25 cellular contexts compared by ENCODE assay signal in the genomic region with DNA sequence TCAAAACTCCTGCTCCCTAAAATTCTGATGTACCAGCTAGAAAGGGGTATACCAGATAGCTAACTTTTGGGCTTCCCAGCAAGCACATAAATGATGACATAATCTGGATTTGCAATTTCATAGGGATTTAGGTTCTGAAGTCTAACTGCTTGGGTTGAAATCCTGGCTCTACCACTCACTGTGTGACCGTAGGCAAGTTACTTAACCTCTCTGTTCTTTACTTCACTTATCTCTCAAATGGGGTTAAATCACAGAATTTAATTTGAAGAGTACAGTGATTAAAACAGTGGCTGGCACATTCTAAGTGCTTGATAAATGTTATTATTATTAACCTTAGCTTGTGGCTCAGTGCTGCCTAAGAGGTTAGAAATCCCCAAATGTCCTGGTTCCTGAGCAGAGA. TPM values are rescaled to one million over a fixed set of nuclear protein-coding genes. Genes with fewer than 3 reads are reported as not detected.
DNase-seq lines count a peak whose midpoint lies in the region; ATAC-seq, FAIRE-seq and TF ChIP-seq lines count a peak whose summit lies in the region.
"Had no signal": no experiment of that assay in that cellular context is flagged by ENCODE, and none has a peak within 500 bp of the region (broad histone marks: within the 10 kb centered on the region; RNA-seq: fewer than 3 reads in every experiment).

No MANE protein-coding gene starts in this region.

- no peak overlapping the region for H4K8ac ChIP-seq in neuronal stem cell (ENCODE audit: low read depth, low read length)

- H3K4me1 Mint-ChIP-seq in GM23338 (peaks cover 3% of the 10 kb centered on the region), nephron progenitor cell (peaks cover 90% of the 10 kb centered on the region)
- no peaks in the 10 kb centered on the region for H3K4me1 Mint-ChIP-seq in CD4-positive, alpha-beta T cell (ENCODE audit: low read depth)
- H3K4me1 Mint-ChIP-seq: CD14-positive monocyte; CD4-positive, alpha-beta memory T cell had no signal

- no peak overlapping the region for H3K4me3 ChIP-seq in GM23338
- no peak overlapping the region for H3K4me3 ChIP-seq in K562
- H3K4me3 ChIP-seq in neuronal stem cell (ENCODE audit: low read length in 2 of 2) = no peak overlapping the region
- H3K4me3 ChIP-seq: A549; BLaER1 treated with 17β-estradiol and CSF1 and Interleukin-3, amounts not matched to agents 10 nM and 100 nM; GM23248; HAP-1 had no signal

- no peak overlapping the region for H2AK5ac ChIP-seq in neuronal stem cell (ENCODE audit: low read depth, low read length)

- no peaks in the 10 kb centered on the region for H3F3A ChIP-seq in GM23338 (replicated peaks; ENCODE audit: low read depth)

- H3K27me3 ChIP-seq in GM23338 (ENCODE audit: insufficient read depth) (no peaks in the 10 kb centered on the region), K562 (ENCODE audit: control insufficient read depth in 2 of 2, insufficient read depth in 2 of 2, low read length in 2 of 2) (peaks cover 0 to 16% of the 10 kb centered on the region in 2 experiments; a peak in 2 of 5 replicates), neuronal stem cell (ENCODE audit: control insufficient read depth in 3 of 3, insufficient read depth in 3 of 3, low read depth in 1 of 3, low read length in 3 of 3) (no peaks in the 10 kb centered on the region)
- H3K27me3 ChIP-seq in CD4-positive, alpha-beta T cell (ENCODE audit: control insufficient read depth, insufficient read depth, low read length) = peaks cover 9% of the 10 kb centered on the region
- H3K27me3 ChIP-seq: BE2C; BLaER1 treated with 17β-estradiol and CSF1 and Interleukin-3, amounts not matched to agents 10 nM and 100 nM had no signal

- H3K36me3 Mint-ChIP-seq in GM23338 (ENCODE audit: low read depth) (no peaks in the 10 kb centered on the region), nephron progenitor cell (ENCODE audit: low read depth) (no peaks in the 10 kb centered on the region)
- no peaks in the 10 kb centered on the region for H3K36me3 Mint-ChIP-seq in CD4-positive, alpha-beta T cell (ENCODE audit: low read depth)
- H3K36me3 Mint-ChIP-seq: CD14-positive monocyte; CD4-positive, alpha-beta memory T cell had no signal

- no peak overlapping the region for H3K27ac ChIP-seq in GM23338 (ENCODE audit: low read depth)
- no peak overlapping the region for H3K27ac ChIP-seq in K562 (ENCODE audit: extremely low read depth, low read depth, low read length)
- H3K27ac ChIP-seq in neuronal stem cell (replicated peaks; ENCODE audit: low read length) = peak overlapping the region; percentile 68
- H3K27ac ChIP-seq in CD4-positive, alpha-beta T cell (ENCODE audit: low read depth, low read length) = no peak overlapping the region
- H3K27ac ChIP-seq: A549; BLaER1 treated with 17β-estradiol and CSF1 and Interleukin-3, amounts not matched to agents 10 nM and 100 nM; GM23248 had no signal

- in situ Hi-C loops in K562 (cut with MboI) = no loop called here

- H3K79me2 ChIP-seq in GM23338 (replicated peaks; ENCODE audit: insufficient read depth) = no peaks in the 10 kb centered on the region
- no peaks in the 10 kb centered on the region for H3K79me2 ChIP-seq in K562 (ENCODE audit: control insufficient read depth, insufficient read depth, low read length)

- H3K9ac ChIP-seq in K562 (ENCODE audit: insufficient read depth in 1 of 2, low read depth in 2 of 2, low read length in 2 of 2) (no peak overlapping the region), neuronal stem cell (ENCODE audit: low read depth, low read length, poor library complexity) (no peak overlapping the region)
- H3K9ac ChIP-seq: BLaER1 treated with 17β-estradiol and CSF1 and Interleukin-3, amounts not matched to agents 10 nM and 100 nM; GM23248 had no signal

- FAIRE-seq in K562 (lab: Jason Lieb, UNC) = no peak
- FAIRE-seq: A549, G401.6, GM12892, GM19239, H54 had no signal

- 0% methylated on average over 1 of the region's 1 CpG for whole genome bisulfite sequencing in K562 (ENCODE audit: insufficient coverage, low coverage, missing lambda C conversion rate)
- no CpG with 5 or more reads among the region's 1 CpG for WGBS in neuronal stem cell (ENCODE audit: extremely low coverage in 2 of 2, insufficient read length in 2 of 2, insufficient replicate concordance in 1 of 2), 2 donors

- no TSS peak for BruUV-seq in K562 (replicated peaks; lab: Mats Ljungman, UMichigan)

- no peak overlapping the region for H2BK12ac ChIP-seq in neuronal stem cell (ENCODE audit: low read length)

- peaks cover 3% of the 10 kb centered on the region for H3K27me3 Mint-ChIP-seq in GM23338 (ENCODE audit: insufficient read depth, low read depth, poor library complexity)
- peaks cover 7% of the 10 kb centered on the region for H3K27me3 Mint-ChIP-seq in nephron progenitor cell (ENCODE audit: low read depth, poor library complexity)
- peaks cover 39% of the 10 kb centered on the region for H3K27me3 Mint-ChIP-seq in CD4-positive, alpha-beta T cell

- H3K18ac ChIP-seq in neuronal stem cell (ENCODE audit: low read length) = no peak overlapping the region

- ATAC-seq in GM23338 (no peak), K562 (no peak), left cardiac atrium (no peak)
- no peak for ATAC-seq in CD4-positive, alpha-beta T cell (ENCODE audit: poor library complexity)

- no peaks in the 10 kb centered on the region for H3K9me1 ChIP-seq in K562 (ENCODE audit: control insufficient read depth, insufficient read depth, low read length)

- no peak overlapping the region for H2BK15ac ChIP-seq in neuronal stem cell (ENCODE audit: low read length)

- TF ChIP-seq CTCF in GM23338 (conservative IDR thresholded peaks at IDR 0.05; ENCODE audit: low read depth in 2 of 2) = no peak
- TF ChIP-seq CTCF in K562 (IDR thresholded peaks at IDR 0.05 in 2 of 3, conservative IDR thresholded peaks at IDR 0.05 in 1 of 3; ENCODE audit: insufficient read depth in 2 of 3, low read depth in 1 of 3, low read length in 3 of 3) = no peak
- no peak for TF ChIP-seq CTCF in nephron progenitor cell (IDR thresholded peaks at IDR 0.05)
- TF ChIP-seq CTCF in CD4-positive, alpha-beta T cell (IDR thresholded peaks at IDR 0.05) = no peak

- intact Hi-C loops in K562 (cut with micrococcal nuclease) (no loop called here), left cardiac atrium (cut with DNase I) (no loop called here)
- intact Hi-C loops in CD4-positive, alpha-beta T cell (cut with DNase I, micrococcal nuclease) = no loop called here

- H4K20me1 ChIP-seq in GM23338 (replicated peaks; ENCODE audit: insufficient read depth) (no peaks in the 10 kb centered on the region), K562 (replicated peaks; ENCODE audit: control insufficient read depth, insufficient read depth, low read length) (0 out of 2 replicates have a peak, but pooled peaks cover 3% of the 10 kb centered on the region)
- H4K20me1 ChIP-seq: BLaER1 treated with 17β-estradiol and CSF1 and Interleukin-3, amounts not matched to agents 10 nM and 100 nM had no signal

- no peak overlapping the region for H3K23ac ChIP-seq in neuronal stem cell (ENCODE audit: low read depth, low read length, poor library complexity)

- peaks cover 7% of the 10 kb centered on the region; the same call in 1 of the 2 replicates for H3K4me1 ChIP-seq in GM23338 (ENCODE audit: insufficient read depth)
- no peaks in the 10 kb centered on the region; a peak in 1 of 5 replicates for H3K4me1 ChIP-seq in K562 (replicated peaks in 1 of 2; ENCODE audit: control insufficient read depth in 2 of 2, insufficient read depth in 2 of 2, low read length in 2 of 2)
- H3K4me1 ChIP-seq in neuronal stem cell (ENCODE audit: control insufficient read depth in 2 of 2, insufficient read depth in 1 of 2, low read depth in 1 of 2, low read length in 2 of 2) = peaks cover 26 to 32% of the 10 kb centered on the region in 2 donors
- H3K4me1 ChIP-seq: A549; BE2C; BLaER1 treated with 17β-estradiol and CSF1 and Interleukin-3, amounts not matched to agents 10 nM and 100 nM; HAP-1 had no signal

- H3K4ac ChIP-seq in neuronal stem cell (ENCODE audit: low read length) = no peak overlapping the region

- no peak overlapping the region for H2BK120ac ChIP-seq in neuronal stem cell (ENCODE audit: low read depth, low read length)

- H3K27ac Mint-ChIP-seq in GM23338 (no peak overlapping the region), nephron progenitor cell (peak overlapping the region; percentile 97)
- H3K27ac Mint-ChIP-seq in CD4-positive, alpha-beta T cell = no peak overlapping the region
- H3K27ac Mint-ChIP-seq: CD4-positive, alpha-beta memory T cell had no signal

- H3K4me2 ChIP-seq in GM23338 = no peak overlapping the region
- H3K4me2 ChIP-seq in K562 (ENCODE audit: insufficient read depth, low read length) = no peak overlapping the region
- H3K4me2 ChIP-seq in neuronal stem cell (ENCODE audit: insufficient read depth, low read length, poor library complexity, severe bottlenecking) = peak overlapping the region; percentile 21
- H3K4me2 ChIP-seq: A549; BLaER1 treated with 17β-estradiol and CSF1 and Interleukin-3, amounts not matched to agents 10 nM and 100 nM had no signal

- CTCF ChIA-PET in K562 (lab: Yijun Ruan, JAX; ENCODE audit: low intra/inter-chr PET ratio) = no interaction called here
- CTCF ChIA-PET in CD4-positive, alpha-beta T cell (lab: Charles Lee) = no interaction called here

- DNase-seq in GM23338 (ENCODE audit: low spot score) (no peak), K562 (ENCODE audit: extremely low read depth in 1 of 4, low spot score in 3 of 4) (no peak), nephron progenitor cell (no peak), neuronal stem cell (ENCODE audit: low spot score) (no peak), DMS114 treated with DMSO at 0.1 percent for 48 hours (lab: John Stamatoyannopoulos, UW; ENCODE audit: unreplicated experiment) (no peak), left cardiac atrium (no peak)
- no peak for DNase-seq in CD4-positive, alpha-beta T cell
- DNase-seq: 8988T; ACHN; AML-193; BE2C; Calu3; CD4-positive, alpha-beta memory T cell; COR-L47; DMS153; DND-41; GM23248 had no signal

- no peak for TF ChIP-seq RAD21 in K562 (CRISPR knock-in tag; conservative IDR thresholded peaks at IDR 0.05 in 1 of 2, IDR thresholded peaks at IDR 0.05 in 1 of 2)

- H2AFZ ChIP-seq in GM23338 (peak overlapping the region; percentile 74), K562 (ENCODE audit: low read depth, low read length) (no peak overlapping the region), neuronal stem cell (ENCODE audit: low read length) (no peak overlapping the region)
- H2AFZ ChIP-seq: GM23248 had no signal

- no peaks in the 10 kb centered on the region for H3K79me1 ChIP-seq in neuronal stem cell (ENCODE audit: low read depth, low read length)

- H3K36me3 ChIP-seq in GM23338 (ENCODE audit: insufficient read depth) (no peaks in the 10 kb centered on the region), K562 (ENCODE audit: control insufficient read depth, insufficient read depth, low read length) (no peaks in the 10 kb centered on the region), neuronal stem cell (replicated peaks in 1 of 2; ENCODE audit: control insufficient read depth in 2 of 2, insufficient read depth in 2 of 2, low read length in 2 of 2) (no peaks in the 10 kb centered on the region)
- H3K36me3 ChIP-seq: BE2C; BLaER1 treated with 17β-estradiol and CSF1 and Interleukin-3, amounts not matched to agents 10 nM and 100 nM; HAP-1 had no signal

- H3K9me3 Mint-ChIP-seq in GM23338 (no peaks in the 10 kb centered on the region), nephron progenitor cell (no peaks in the 10 kb centered on the region)
- no peaks in the 10 kb centered on the region for H3K9me3 Mint-ChIP-seq in CD4-positive, alpha-beta T cell
- H3K9me3 Mint-ChIP-seq: CD14-positive monocyte had no signal

- no peak overlapping the region for H3K4me3 Mint-ChIP-seq in GM23338
- H3K4me3 Mint-ChIP-seq in nephron progenitor cell = no peak overlapping the region
- H3K4me3 Mint-ChIP-seq in CD4-positive, alpha-beta T cell = no peak overlapping the region
- H3K4me3 Mint-ChIP-seq: CD14-positive monocyte; CD4-positive, alpha-beta memory T cell had no signal

- TF ChIP-seq POLR2A in K562 (conservative IDR thresholded peaks at IDR 0.05) = no peak

- no peaks in the 10 kb centered on the region for H3K9me3 ChIP-seq in K562 (replicated peaks; ENCODE audit: control insufficient read depth, insufficient read depth, low read depth, low read length)
- no peaks in the 10 kb centered on the region for H3K9me3 ChIP-seq in neuronal stem cell (replicated peaks in 1 of 2; ENCODE audit: control insufficient read depth in 2 of 2, insufficient read depth in 1 of 2, low read depth in 1 of 2, low read length in 2 of 2)
- no peaks in the 10 kb centered on the region for H3K9me3 ChIP-seq in CD4-positive, alpha-beta T cell (ENCODE audit: control insufficient read depth, low read length)
- H3K9me3 ChIP-seq: A549; BE2C; BLaER1 treated with 17β-estradiol and CSF1 and Interleukin-3, amounts not matched to agents 10 nM and 100 nM; HAP-1 had no signal

- no peak for TF ChIP-seq EP300 in K562 (IDR thresholded peaks at IDR 0.05; ENCODE audit: low read length)

- H2BK5ac ChIP-seq in neuronal stem cell (ENCODE audit: low read length) = no peak overlapping the region

- no peaks in the 10 kb centered on the region for H3K9me2 ChIP-seq in GM23338 (ENCODE audit: insufficient read depth)

- H3K14ac ChIP-seq in neuronal stem cell (ENCODE audit: low read length) = no peak overlapping the region

- POLR2A ChIA-PET in K562 (lab: Yijun Ruan, JAX) = no interaction called here
- POLR2A ChIA-PET in CD4-positive, alpha-beta T cell (lab: Charles Lee) = no interaction called here

- no peak overlapping the region for H4K91ac ChIP-seq in neuronal stem cell (ENCODE audit: low read depth, low read length, poor library complexity)

RNA-seq across cellular contexts. Expression of a gene that starts 49.1 kb away (rescaled TPM):
- total RNA-seq in GM23338 (2014; rRNA removed; shearing (Covaris generic)) = 15.4 and 16.9 TPM in 2 replicates
- polyA plus RNA-seq in GM23338 (2016; fragmentation: Nextera tagmentation; extraction: Ambion mirVana) = 4.7 and 5.4 TPM in 2 replicates
- total RNA-seq in K562 (2011; cell fraction: chromatin; rRNA removed; ENCODE audit: low replicate concordance) = not detected in 2 replicates
- not detected in 2 replicates for total RNA-seq in K562 (2011; cell fraction: nucleolus; rRNA removed)
- total RNA-seq in K562 (2011; cell fraction: nucleoplasm; rRNA removed) = not detected in 2 replicates
- not detected in 2 replicates for total RNA-seq in K562 (2014; rRNA removed)
- total RNA-seq in K562 (2014; rRNA removed; fragmentation: Illumina TruSeq; extraction: Trizol) = not detected in 2 replicates
- not detected in 2 replicates for total RNA-seq in K562 (2015; rRNA removed; fragmentation: Illumina TruSeq; extraction: Trizol)
- 0.02 TPM in 2 replicates for total RNA-seq in K562 (2021)
- not detected in 2 replicates for polyA plus RNA-seq in K562 (2011; rRNA removed)
- polyA plus RNA-seq in K562 (2011; cell fraction: cytosol; rRNA removed) = 0.22 TPM in 1 of 2 replicates, not detected in the other
- not detected in 2 replicates for polyA plus RNA-seq in K562 (2011; cell fraction: nucleus; rRNA removed)
- not detected in 2 replicates for polyA plus RNA-seq in K562 (2012)
- not detected in 2 replicates for polyA plus RNA-seq in K562 (2014; fragmentation: Illumina TruSeq; extraction: Trizol)
- not detected for polyA plus RNA-seq in K562 (2014; fragmentation: Nextera tagmentation; extraction: Ambion mirVana)
- polyA plus RNA-seq in K562 (2014; rRNA removed) = not detected in 2 replicates
- polyA minus RNA-seq in K562 (2011; rRNA and poly(A)+ RNA removed) = not detected in 2 replicates
- not detected in 2 replicates for polyA minus RNA-seq in K562 (2011; cell fraction: cytosol; rRNA and poly(A)+ RNA removed)
- polyA minus RNA-seq in K562 (2011; cell fraction: nucleus; rRNA and poly(A)+ RNA removed) = not detected in 2 replicates
- polyA plus RNA-seq in neuronal stem cell (2013, experiment 1 of 2) = 13.1 TPM
- polyA plus RNA-seq in neuronal stem cell (2013, experiment 2 of 2) = 13.4 TPM
- 10 to 100 TPM; 20.4 to 40.1 TPM for total RNA-seq in left cardiac atrium
- under 1 TPM in 1 of 2 experiments, not detected in 1; 0.16 TPM for total RNA-seq in CD4-positive, alpha-beta T cell
- total RNA-seq: CD4-positive, alpha-beta memory T cell had no signal
- polyA plus RNA-seq: CD14-positive monocyte; CD4-positive, alpha-beta memory T cell had no signal

RNA-seq across cellular contexts. Expression of a gene that starts 60.0 kb away (rescaled TPM):
- 54.8 and 58.8 TPM in 2 replicates for total RNA-seq in GM23338 (2014; rRNA removed; shearing (Covaris generic))
- polyA plus RNA-seq in GM23338 (2016; fragmentation: Nextera tagmentation; extraction: Ambion mirVana) = 32.3 and 35.2 TPM in 2 replicates
- 0.14 and 0.16 TPM in 2 replicates for total RNA-seq in K562 (2011; cell fraction: chromatin; rRNA removed; ENCODE audit: low replicate concordance)
- 0.26 and 0.33 TPM in 2 replicates for total RNA-seq in K562 (2011; cell fraction: nucleolus; rRNA removed)
- 0.15 and 0.46 TPM in 2 replicates for total RNA-seq in K562 (2011; cell fraction: nucleoplasm; rRNA removed)
- 0.04 TPM in 1 of 2 replicates, not detected in the other for total RNA-seq in K562 (2014; rRNA removed)
- not detected in 2 replicates for total RNA-seq in K562 (2014; rRNA removed; fragmentation: Illumina TruSeq; extraction: Trizol)
- total RNA-seq in K562 (2015; rRNA removed; fragmentation: Illumina TruSeq; extraction: Trizol) = not detected in 2 replicates
- total RNA-seq in K562 (2021) = 0.20 and 0.45 TPM in 2 replicates
- 0.08 TPM in 2 replicates for polyA plus RNA-seq in K562 (2011; rRNA removed)
- 0.06 and 0.10 TPM in 2 replicates for polyA plus RNA-seq in K562 (2011; cell fraction: cytosol; rRNA removed)
- 0.13 TPM in 1 of 2 replicates, not detected in the other for polyA plus RNA-seq in K562 (2011; cell fraction: nucleus; rRNA removed)
- polyA plus RNA-seq in K562 (2012) = 0.08 and 0.11 TPM in 2 replicates
- 0.06 TPM in 1 of 2 replicates, not detected in the other for polyA plus RNA-seq in K562 (2014; fragmentation: Illumina TruSeq; extraction: Trizol)
- not detected for polyA plus RNA-seq in K562 (2014; fragmentation: Nextera tagmentation; extraction: Ambion mirVana)
- not detected in 2 replicates for polyA plus RNA-seq in K562 (2014; rRNA removed)
- polyA minus RNA-seq in K562 (2011; rRNA and poly(A)+ RNA removed) = 0.11 TPM in 1 of 2 replicates, not detected in the other
- not detected in 2 replicates for polyA minus RNA-seq in K562 (2011; cell fraction: cytosol; rRNA and poly(A)+ RNA removed)
- 0.11 TPM in 1 of 2 replicates, not detected in the other for polyA minus RNA-seq in K562 (2011; cell fraction: nucleus; rRNA and poly(A)+ RNA removed)
- 122 TPM for polyA plus RNA-seq in neuronal stem cell (2013, experiment 1 of 2)
- 125 TPM for polyA plus RNA-seq in neuronal stem cell (2013, experiment 2 of 2)
- total RNA-seq in left cardiac atrium = 10 to 100 TPM; 36.2 to 56.4 TPM
- total RNA-seq in CD4-positive, alpha-beta T cell = 10 to 100 TPM; 14.7 to 15.7 TPM

Comparison
In these comparisons a context has a peak if more than half of its experiments do, and no peak if none do; other contexts are left out.
1. RNA of a gene that starts 49.1 kb away (total RNA-seq): 20.4 to 40.1 TPM in left cardiac atrium and 15.4 to 16.9 TPM in GM23338; 0.16 TPM in CD4-positive, alpha-beta T cell and 0.02 TPM in K562; every median in the first group is over 10 times any median in the second.
2. RNA of a gene that starts 60.0 kb away (total RNA-seq): 54.8 to 58.8 TPM in GM23338, 36.2 to 56.4 TPM in left cardiac atrium and 14.7 to 15.7 TPM in CD4-positive, alpha-beta T cell; 0.04 to 0.46 TPM in K562; every median in the first group is over 10 times any median in the second.